Comparison of ENCODE assay signal across 30 cellular contexts in the genomic region with DNA sequence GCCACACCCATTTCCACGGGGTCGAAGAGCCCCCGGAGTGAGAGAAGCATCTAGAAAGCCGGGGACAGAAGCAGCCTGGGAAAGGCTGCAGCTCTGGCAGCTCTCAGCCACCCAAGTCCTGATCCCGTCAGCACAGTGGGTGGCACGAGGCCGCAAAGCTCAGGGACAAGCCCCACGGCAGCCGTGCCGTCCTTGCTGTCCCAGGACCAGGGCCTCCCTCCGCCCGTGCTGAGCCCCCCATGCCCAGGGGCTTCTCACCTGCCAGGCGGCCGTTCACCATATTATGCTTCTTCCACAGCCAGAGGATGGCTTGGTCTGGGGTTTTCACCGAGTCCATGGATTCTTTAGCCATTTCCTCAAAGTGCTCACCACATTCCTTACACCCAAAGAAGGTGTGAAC. TPM values are rescaled to one million over a fixed set of nuclear protein-coding genes. Genes with fewer than 3 reads are reported as not detected.
"Had no signal": no experiment of that assay in that cellular context is flagged by ENCODE, and none has a peak within 500 bp of the region (broad histone marks: within the 10 kb centered on the region; RNA-seq: fewer than 3 reads in every experiment).

No MANE protein-coding gene starts in this region.

- DNase-seq: stimulated activated CD4-positive, alpha-beta T cell treated with anti-CD3 and anti-CD28 coated beads, Interleukin-2, amount 100 ng/mL, for 48 hours; stimulated activated CD4-positive, alpha-beta T cell treated with anti-CD3 and anti-CD28 coated beads, Interleukin-4, amount 100 ng/mL, for 1 hour; stimulated activated CD4-positive, alpha-beta T cell treated with anti-CD3 and anti-CD28 coated beads, Interleukin-4, amount 100 ng/mL, for 24 hours; stimulated activated CD4-positive, alpha-beta T cell treated with anti-CD3 and anti-CD28 coated beads, Interleukin-4, amount 100 ng/mL, for 4 hours; stimulated activated CD8-positive, alpha-beta memory T cell treated with anti-CD3 and anti-CD28 coated beads, Interleukin-4, amount 100 ng/mL, for 48 hours; stimulated activated naive CD4-positive, alpha-beta T cell; stimulated activated naive CD4-positive, alpha-beta T cell treated with Interleukin-2 at 50 U/mL for 16 hours; stimulated activated naive CD8-positive, alpha-beta T cell treated with anti-CD3 and anti-CD28 coated beads, Interleukin-15, amount 100 ng/mL, for 72 hours; stimulated activated naive CD8-positive, alpha-beta T cell treated with anti-CD3 and anti-CD28 coated beads, Interleukin-15, Interleukin-2, amounts not matched to agents 100 U/mL and 50 U/mL, for 24 hours; stomach; substantia nigra; testis; thyroid gland; tibial artery; transverse colon; trophoblast cell; upper lobe of right lung; uterus had no signal

- H3K27me3 ChIP-seq: stomach, testis, thyroid gland, tibial artery, transverse colon, upper lobe of left lung, upper lobe of right lung, uterus, vagina had no signal

- H3K4me1 Mint-ChIP-seq: stimulated activated effector memory CD8-positive, alpha-beta T cell treated with anti-CD3 and anti-CD28 coated beads, Interleukin-12 subunit alpha, Interleukin-12 subunit beta, amount 100 ng/mL, for 72 hours; stimulated activated naive CD8-positive, alpha-beta T cell treated with anti-CD3 and anti-CD28 coated beads, Interleukin-15, amount 100 ng/mL, for 72 hours had no signal

- H3K9me3 Mint-ChIP-seq: stimulated activated effector memory CD8-positive, alpha-beta T cell treated with anti-CD3 and anti-CD28 coated beads, Interleukin-12 subunit alpha, Interleukin-12 subunit beta, amount 100 ng/mL, for 72 hours; stimulated activated memory B cell treated with anti-CD40 and anti-IgM and Interleukin-4, amounts not matched to agents 10 μg/mL and 1 μg/mL and 100 μg/mL, for 72 hours; stimulated activated naive CD8-positive, alpha-beta T cell treated with anti-CD3 and anti-CD28 coated beads, Interleukin-15, amount 100 ng/mL, for 72 hours; stimulated activated naive CD8-positive, alpha-beta T cell treated with anti-CD3 and anti-CD28 coated beads, Interleukin-15, Interleukin-2, amounts not matched to agents 100 ng/mL and 50 ng/mL, for 24 hours; type B pancreatic cell had no signal

- ATAC-seq: stimulated activated effector memory CD8-positive, alpha-beta T cell treated with anti-CD3 and anti-CD28 coated beads, Interleukin-12 subunit alpha, Interleukin-12 subunit beta, amount 100 ng/mL, for 72 hours; stimulated activated memory B cell treated with anti-CD40 and anti-IgM and Interleukin-4, amounts not matched to agents 10 μg/mL and 1 μg/mL and 100 μg/mL, for 72 hours; stimulated activated naive CD8-positive, alpha-beta T cell treated with anti-CD3 and anti-CD28 coated beads, Interleukin-15, amount 100 ng/mL, for 72 hours; stimulated activated naive CD8-positive, alpha-beta T cell treated with anti-CD3 and anti-CD28 coated beads, Interleukin-15, Interleukin-2, amounts not matched to agents 100 U/mL and 50 U/mL, for 24 hours; upper lobe of right lung had no signal

- H3K27ac ChIP-seq: stomach, suprapubic skin, testis, thoracic aorta, thyroid gland, tibial artery, tibial nerve, transverse colon, upper lobe of left lung, upper lobe of right lung, uterus, vagina had no signal

- H3K9me3 ChIP-seq: suprapubic skin, testis, thoracic aorta, thyroid gland, tibial artery, transverse colon, upper lobe of right lung, uterus, vagina had no signal

- H3K4me3 Mint-ChIP-seq: stimulated activated effector memory CD8-positive, alpha-beta T cell treated with anti-CD3 and anti-CD28 coated beads, Interleukin-12 subunit alpha, Interleukin-12 subunit beta, amount 100 ng/mL, for 72 hours; stimulated activated memory B cell treated with anti-CD40 and anti-IgM and Interleukin-4, amounts not matched to agents 10 μg/mL and 1 μg/mL and 100 μg/mL, for 72 hours; stimulated activated naive CD8-positive, alpha-beta T cell treated with anti-CD3 and anti-CD28 coated beads, Interleukin-15, amount 100 ng/mL, for 72 hours; stimulated activated naive CD8-positive, alpha-beta T cell treated with anti-CD3 and anti-CD28 coated beads, Interleukin-15, Interleukin-2, amounts not matched to agents 100 ng/mL and 50 ng/mL, for 24 hours; type B pancreatic cell had no signal

- H3K4me3 ChIP-seq: stomach, suprapubic skin, testis, thoracic aorta, thyroid gland, tibial artery, tibial nerve, transverse colon, upper lobe of left lung, upper lobe of right lung, uterus, vagina had no signal

- H3K36me3 ChIP-seq: uterus had no signal

- H3K27ac Mint-ChIP-seq: stimulated activated effector memory CD8-positive, alpha-beta T cell treated with anti-CD3 and anti-CD28 coated beads, Interleukin-12 subunit alpha, Interleukin-12 subunit beta, amount 100 ng/mL, for 72 hours; stimulated activated memory B cell treated with anti-CD40 and anti-IgM and Interleukin-4, amounts not matched to agents 10 μg/mL and 1 μg/mL and 100 μg/mL, for 72 hours; stimulated activated naive CD8-positive, alpha-beta T cell treated with anti-CD3 and anti-CD28 coated beads, Interleukin-15, Interleukin-2, amounts not matched to agents 100 ng/mL and 50 ng/mL, for 24 hours; type B pancreatic cell had no signal

- H3K27me3 Mint-ChIP-seq: stimulated activated memory B cell treated with anti-CD40 and anti-IgM and Interleukin-4, amounts not matched to agents 10 μg/mL and 1 μg/mL and 100 μg/mL, for 72 hours had no signal

RNA-seq across cellular contexts. Expression of a gene that starts 6.1 kb away (rescaled TPM):
- total RNA-seq: stomach, subcutaneous adipose tissue, thoracic aorta, thyroid gland, tibial nerve, transverse colon, upper lobe of right lung, ureter, urinary bladder, uterus, vagina had no signal
- polyA plus RNA-seq: stomach, urinary bladder had no signal
